ENCODE assay signal across 33 cellular contexts in genomic region chr5:175501759-175502158, GRCh38. TPM values are rescaled to one million over a fixed set of nuclear protein-coding genes. Genes with fewer than 3 reads are reported as not detected.
DNase-seq lines count a peak whose midpoint lies in the region; ATAC-seq and TF ChIP-seq lines count a peak whose summit lies in the region.
"Had no signal": no experiment of that assay in that cellular context is flagged by ENCODE, and none has a peak within 500 bp of the region (broad histone marks: within the 10 kb centered on the region; RNA-seq: fewer than 3 reads in every experiment).

No MANE protein-coding gene starts in this region.

- peaks cover 74% of the 10 kb centered on the region for H3K36me3 Mint-ChIP-seq in activated naive CD4-positive, alpha-beta T cell treated with anti-CD3 and anti-CD28 coated beads for 36 hours (ENCODE audit: low read depth)
- H3K36me3 Mint-ChIP-seq in T-cell (peaks cover 56% of the 10 kb centered on the region), nephron progenitor cell (ENCODE audit: low read depth) (peaks cover 86% of the 10 kb centered on the region), immature natural killer cell (peaks cover 13 to 31% (median 24%) of the 10 kb centered on the region in 3 donors)

- H3K9me3 Mint-ChIP-seq in activated naive CD4-positive, alpha-beta T cell treated with anti-CD3 and anti-CD28 coated beads for 36 hours: peaks cover 5% of the 10 kb centered on the region
- no peaks in the 10 kb centered on the region for H3K9me3 Mint-ChIP-seq in T-cell
- no peaks in the 10 kb centered on the region for H3K9me3 Mint-ChIP-seq in nephron progenitor cell
- H3K9me3 Mint-ChIP-seq in immature natural killer cell: no peaks in the 10 kb centered on the region
- H3K9me3 Mint-ChIP-seq: naive B cell had no signal

- CTCF ChIA-PET in activated naive CD4-positive, alpha-beta T cell treated with anti-CD3 and anti-CD28 coated beads for 36 hours (lab: Charles Lee): no interaction called here
- CTCF ChIA-PET in T-cell (lab: Charles Lee): no interaction called here

- peak overlapping the region; percentile 61 for H3K27ac Mint-ChIP-seq in activated naive CD4-positive, alpha-beta T cell treated with anti-CD3 and anti-CD28 coated beads for 36 hours
- H3K27ac Mint-ChIP-seq in T-cell: peak overlapping the region; percentile 17 to 67
- H3K27ac Mint-ChIP-seq in nephron progenitor cell: no peak overlapping the region
- H3K27ac Mint-ChIP-seq in immature natural killer cell: no peak overlapping the region
- H3K27ac Mint-ChIP-seq: naive B cell had no signal

- POLR2A ChIA-PET in T-cell (lab: Charles Lee): no interaction called here

- DNase-seq in activated naive CD4-positive, alpha-beta T cell treated with anti-CD3 and anti-CD28 coated beads for 36 hours: no peak
- DNase-seq in activated naive CD4-positive, alpha-beta T cell treated with anti-CD3 and anti-CD28 coated beads, Interleukin-2, amount 50 U/mL, for 16 hours: no peak
- DNase-seq in T-cell (no peak), iPS DF 19.7 (ENCODE audit: low read depth, low spot score) (peak; percentile 17), nephron progenitor cell (no peak), immature natural killer cell (no peak), NCI-H748 treated with DMSO at 0.1 percent for 48 hours (lab: John Stamatoyannopoulos, UW) (no peak)
- DNase-seq: ACHN; activated CD4-positive, alpha-beta T cell treated with anti-CD3 and anti-CD28 coated beads, Interleukin-2, amount 50 U/mL, for 48 hours; activated naive CD4-positive, alpha-beta T cell; anterior cingulate cortex; BE2C; COR-L47; cortex of kidney; DMS79; foreskin keratinocyte; GF-D8; left ventricle myocardium inferior; naive B cell; NCI-H1105 treated with DMSO at 0.1 percent for 48 hours; NCI-H2029; NCI-H524 treated with DMSO at 0.1 percent for 48 hours; NK-92 treated with Interleukin-12 subunit alpha and Interleukin-12 subunit beta, amount 100 ng/mL, for 24 hours; PC-9; stomach; SW 1271; T1000; tibial artery had no signal

- no peaks in the 10 kb centered on the region for H3K27me3 Mint-ChIP-seq in activated naive CD4-positive, alpha-beta T cell treated with anti-CD3 and anti-CD28 coated beads for 36 hours (ENCODE audit: low read depth)
- no peaks in the 10 kb centered on the region for H3K27me3 Mint-ChIP-seq in T-cell
- no peaks in the 10 kb centered on the region for H3K27me3 Mint-ChIP-seq in nephron progenitor cell (ENCODE audit: low read depth, poor library complexity)
- peaks cover 0 to 1% (median 0%) of the 10 kb centered on the region in 3 donors for H3K27me3 Mint-ChIP-seq in immature natural killer cell (ENCODE audit: low read depth in 3 of 3)
- H3K27me3 Mint-ChIP-seq: naive B cell had no signal

- ATAC-seq in T-cell (replicated peaks in 1 of 4): no peak
- ATAC-seq: foreskin keratinocyte, HCT116, K562, Right ventricle myocardium inferior had no signal

- intact Hi-C loops in activated naive CD4-positive, alpha-beta T cell treated with anti-CD3 and anti-CD28 coated beads for 36 hours (cut with micrococcal nuclease): no loop called here

- TF ChIP-seq CTCF in nephron progenitor cell (IDR thresholded peaks at IDR 0.05): no peak

- no peak overlapping the region for H3K4me3 Mint-ChIP-seq in activated naive CD4-positive, alpha-beta T cell treated with anti-CD3 and anti-CD28 coated beads for 36 hours
- no peak overlapping the region for H3K4me3 Mint-ChIP-seq in T-cell
- no peak overlapping the region for H3K4me3 Mint-ChIP-seq in nephron progenitor cell
- H3K4me3 Mint-ChIP-seq in immature natural killer cell: no peak overlapping the region
- H3K4me3 Mint-ChIP-seq: naive B cell had no signal

- peaks cover 63% of the 10 kb centered on the region for H3K4me1 Mint-ChIP-seq in activated naive CD4-positive, alpha-beta T cell treated with anti-CD3 and anti-CD28 coated beads for 36 hours (ENCODE audit: low read depth)
- H3K4me1 Mint-ChIP-seq in T-cell (peaks cover 11 to 35% (median 29%) of the 10 kb centered on the region in 3 donors), nephron progenitor cell (no peaks in the 10 kb centered on the region), immature natural killer cell (peaks cover 0 to 6% of the 10 kb centered on the region in 2 donors)

RNA-seq across cellular contexts. Expression of gene SFXN1, which starts 23.4 kb away (rescaled TPM):
- 100 to 1,000 TPM; 350 to 358 TPM for total RNA-seq in activated naive CD4-positive, alpha-beta T cell treated with anti-CD3 and anti-CD28 coated beads for 36 hours
- total RNA-seq in T-cell: 10 to 100 TPM; 78.8 to 97.0 (median 84.1) TPM
- polyA plus RNA-seq in immature natural killer cell: 10 to 100 TPM; 24.4 to 40.3 (median 24.9) TPM

RNA-seq across cellular contexts. Expression of gene DRD1, which starts 57.8 kb away (rescaled TPM):
- not detected for total RNA-seq in activated naive CD4-positive, alpha-beta T cell treated with anti-CD3 and anti-CD28 coated beads for 36 hours
- not detected for total RNA-seq in T-cell
- not detected for polyA plus RNA-seq in immature natural killer cell
- total RNA-seq: foreskin keratinocyte, K562, left ventricle myocardium inferior, MCF 10A, PC-9, Right ventricle myocardium inferior, skeletal muscle tissue had no signal
- polyA plus RNA-seq: foreskin keratinocyte, K562 had no signal

Comparison
In these comparisons a context has a peak if more than half of its experiments do, and no peak if none do; other contexts are left out.
1. H3K27ac Mint-ChIP-seq: peak in activated naive CD4-positive, alpha-beta T cell treated with anti-CD3 and anti-CD28 coated beads for 36 hours (single experiment) and T-cell (2 of 2); none in nephron progenitor cell (single experiment) and immature natural killer cell (0 of 6).